Comparison of ENCODE assay signal across 8 cellular contexts in the genomic region with DNA sequence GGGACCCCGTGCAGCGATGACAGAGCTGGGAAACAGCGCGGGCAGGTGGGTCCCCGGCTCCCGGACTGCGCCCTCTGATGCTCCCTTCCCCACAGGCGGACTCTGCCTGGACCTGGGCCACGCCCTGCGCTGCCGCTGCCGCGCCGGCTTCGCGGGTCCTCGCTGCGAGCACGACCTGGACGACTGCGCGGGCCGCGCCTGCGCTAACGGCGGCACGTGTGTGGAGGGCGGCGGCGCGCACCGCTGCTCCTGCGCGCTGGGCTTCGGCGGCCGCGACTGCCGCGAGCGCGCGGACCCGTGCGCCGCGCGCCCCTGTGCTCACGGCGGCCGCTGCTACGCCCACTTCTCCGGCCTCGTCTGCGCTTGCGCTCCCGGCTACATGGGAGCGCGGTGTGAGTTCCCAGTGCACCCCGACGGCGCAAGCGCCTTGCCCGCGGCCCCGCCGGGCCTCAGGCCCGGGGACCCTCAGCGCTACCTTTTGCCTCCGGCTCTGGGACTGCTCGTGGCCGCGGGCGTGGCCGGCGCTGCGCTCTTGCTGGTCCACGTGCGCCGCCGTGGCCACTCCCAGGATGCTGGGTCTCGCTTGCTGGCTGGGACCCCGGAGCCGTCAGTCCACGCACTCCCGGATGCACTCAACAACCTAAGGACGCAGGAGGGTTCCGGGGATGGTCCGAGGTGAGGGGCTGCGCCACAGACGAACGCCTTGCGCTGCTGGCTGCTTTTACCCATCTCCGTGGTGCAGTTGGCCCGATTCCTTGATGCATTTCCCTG. TPM values are rescaled to one million over a fixed set of nuclear protein-coding genes. Genes with fewer than 3 reads are reported as not detected.
DNase-seq lines count a peak whose midpoint lies in the region; ATAC-seq and TF ChIP-seq lines count a peak whose summit lies in the region.

No MANE protein-coding gene starts in this region.

- H3K4me3 Mint-ChIP-seq in activated T-helper 17 cell treated with anti-CD3 and anti-CD28 coated beads, Interleukin-2, amount 50 U/mL, for 72 hours, result peak overlapping the region; percentile 69

- TF ChIP-seq CTCF in C4-2B (conservative IDR thresholded peaks at IDR 0.05), result no peak

- H3K27me3 ChIP-seq in H7 (ENCODE audit: control insufficient read depth, insufficient read depth, low read length), result peaks cover 67% of the 10 kb centered on the region

- DNase-seq in H7, result peak; percentile 97
- DNase-seq in NCI-H82 treated with DMSO at 0.1 percent for 48 hours (lab: John Stamatoyannopoulos, UW; ENCODE audit: unreplicated experiment), result peak; percentile 67
- peak; percentile 33 for DNase-seq in foreskin melanocyte
- peak; percentile 7 for DNase-seq in pulmonary artery endothelial cell (ENCODE audit: low read depth, low spot score)

- peaks cover 7% of the 10 kb centered on the region for H3K36me3 Mint-ChIP-seq in activated T-helper 17 cell treated with anti-CD3 and anti-CD28 coated beads, Interleukin-2, amount 50 U/mL, for 72 hours (ENCODE audit: low read depth)

- peaks cover 32% of the 10 kb centered on the region for H3K27me3 Mint-ChIP-seq in activated T-helper 17 cell treated with anti-CD3 and anti-CD28 coated beads, Interleukin-2, amount 50 U/mL, for 72 hours

- peak overlapping the region; percentile 72 for H3K27ac ChIP-seq in C4-2B

- no peak overlapping the region for H3K27ac Mint-ChIP-seq in activated T-helper 17 cell treated with anti-CD3 and anti-CD28 coated beads, Interleukin-2, amount 50 U/mL, for 72 hours

- H3K4me1 Mint-ChIP-seq in activated T-helper 17 cell treated with anti-CD3 and anti-CD28 coated beads, Interleukin-2, amount 50 U/mL, for 72 hours, result peaks cover 12% of the 10 kb centered on the region

- H3K36me3 ChIP-seq in H7 (replicated peaks; ENCODE audit: control insufficient read depth, insufficient read depth, low read length), result no peaks in the 10 kb centered on the region

- H3K9me3 Mint-ChIP-seq in activated T-helper 17 cell treated with anti-CD3 and anti-CD28 coated beads, Interleukin-2, amount 50 U/mL, for 72 hours, result no peaks in the 10 kb centered on the region

- peak overlapping the region; percentile 63 for H3K4me3 ChIP-seq in H7 (ENCODE audit: insufficient read depth, low read depth, low read length)

- peak; percentile 81 for ATAC-seq in activated T-helper 17 cell treated with anti-CD3 and anti-CD28 coated beads, Interleukin-2, amount 50 U/mL, for 72 hours (replicated peaks)
- ATAC-seq in HG02623 (IDR thresholded peaks at IDR 0.05; ENCODE audit: unreplicated experiment) (no peak), GM18909 (IDR thresholded peaks at IDR 0.05; ENCODE audit: poor library complexity, unreplicated experiment) (no peak)

RNA-seq across cellular contexts. Expression of gene SELENOV, which starts 7.8 kb away (rescaled TPM):
- 3.1 and 4.4 TPM in 2 replicates for total RNA-seq in H7 (2014; rRNA removed; shearing (Covaris generic))
- total RNA-seq in activated T-helper 17 cell treated with anti-CD3 and anti-CD28 coated beads, Interleukin-2, amount 50 U/mL, for 72 hours, result not detected
- total RNA-seq in pulmonary artery endothelial cell, result not detected in 2 replicates

RNA-seq across cellular contexts. Expression of gene DLL3, which starts 8.4 kb away (rescaled TPM):
- 2.1 and 2.6 TPM in 2 replicates for total RNA-seq in H7 (2014; rRNA removed; shearing (Covaris generic))
- 1 to 10 TPM in 1 of 2 donors, under 1 TPM in 1; 0.16 to 1.2 TPM for total RNA-seq in activated T-helper 17 cell treated with anti-CD3 and anti-CD28 coated beads, Interleukin-2, amount 50 U/mL, for 72 hours
- total RNA-seq in pulmonary artery endothelial cell, result 0.25 and 0.53 TPM in 2 replicates

RNA-seq across cellular contexts. Expression of gene EID2B, which starts 25.5 kb away (rescaled TPM):
- total RNA-seq in H7 (2014; rRNA removed; shearing (Covaris generic)), result 2.4 and 4.0 TPM in 2 replicates
- total RNA-seq in activated T-helper 17 cell treated with anti-CD3 and anti-CD28 coated beads, Interleukin-2, amount 50 U/mL, for 72 hours, result 1 to 10 TPM; 2.8 to 3.2 TPM
- 3.1 and 4.7 TPM in 2 replicates for total RNA-seq in pulmonary artery endothelial cell

RNA-seq across cellular contexts. Expression of gene TIMM50, which starts 26.5 kb away (rescaled TPM):
- total RNA-seq in H7 (2014; rRNA removed; shearing (Covaris generic)), result 134 and 161 TPM in 2 replicates
- 10 to 100 TPM; 51.5 to 95.1 TPM for total RNA-seq in activated T-helper 17 cell treated with anti-CD3 and anti-CD28 coated beads, Interleukin-2, amount 50 U/mL, for 72 hours
- total RNA-seq in pulmonary artery endothelial cell, result 91.6 and 93.8 TPM in 2 replicates

RNA-seq across cellular contexts. Expression of gene EID2, which starts 32.8 kb away (rescaled TPM):
- total RNA-seq in H7 (2014; rRNA removed; shearing (Covaris generic)), result 14.9 and 18.4 TPM in 2 replicates
- total RNA-seq in activated T-helper 17 cell treated with anti-CD3 and anti-CD28 coated beads, Interleukin-2, amount 50 U/mL, for 72 hours, result 10 to 100 TPM in 1 of 2 donors, 1 to 10 TPM in 1; 9.4 to 13.4 TPM
- total RNA-seq in pulmonary artery endothelial cell, result 19.2 and 19.6 TPM in 2 replicates

Comparison
In these comparisons a context has a peak if more than half of its experiments do, and no peak if none do; other contexts are left out.
1. DNase-seq: peak in every context shown above with its lines; median percentile 97 in H7; 67 in NCI-H82 treated with DMSO at 0.1 percent for 48 hours; 33 in foreskin melanocyte; 7 in pulmonary artery endothelial cell.